16 cellular contexts compared by ENCODE assay signal in genomic region chr11:44994753-44995152, GRCh38.
"Had no signal": no experiment of that assay in that cellular context is flagged by ENCODE, and none has a peak within 500 bp of the region (broad histone marks: within the 10 kb centered on the region; RNA-seq: fewer than 3 reads in every experiment).

No MANE protein-coding gene starts in this region.

- H3K27ac ChIP-seq: epithelial cell of prostate, gastroesophageal sphincter, left lung had no signal

- DNase-seq: activated CD4-positive, alpha-beta T cell treated with anti-CD3 and anti-CD28 coated beads for 4 hours; activated CD8-positive, alpha-beta memory T cell treated with anti-CD3 and anti-CD28 coated beads for 24 hours; activated naive CD4-positive, alpha-beta T cell treated with anti-CD3 and anti-CD28 coated beads, Interleukin-2, amount 10 ng/mL, durations not matched to agents 7 days and 5 days; activated T-cell treated with anti-CD3 and anti-CD28 coated beads for 4 hours; cortex of kidney; effector memory CD4-positive, alpha-beta T cell; left lung; mucosa of descending colon; natural killer cell; small intestine; T1000 had no signal

- H3K36me3 ChIP-seq: gastroesophageal sphincter, left lung had no signal

- H3K27me3 ChIP-seq: gastroesophageal sphincter, left lung had no signal

- H3K4me3 ChIP-seq: gastroesophageal sphincter, left lung, mucosa of descending colon had no signal

- ATAC-seq: activated T-helper 17 cell treated with anti-CD3 and anti-CD28 coated beads, Interleukin-2, amount 50 U/mL, for 72 hours; gastroesophageal sphincter; left lung; mucosa of descending colon; natural killer cell had no signal

- H3K4me1 ChIP-seq: left lung had no signal

- H3K9me3 ChIP-seq: gastroesophageal sphincter, left lung, mucosa of descending colon had no signal

- FAIRE-seq: keratinocyte, small intestine, urothelium cell line had no signal
